In genomic region chr17:80291691-80292487, GRCh38 we compare ENCODE assay signal across 14 cellular contexts.
"Had no signal": no experiment of that assay in that cellular context is flagged by ENCODE, and none has a peak within 500 bp of the region (broad histone marks: within the 10 kb centered on the region; RNA-seq: fewer than 3 reads in every experiment).

No MANE protein-coding gene starts in this region.

- H3K9me3 Mint-ChIP-seq: activated T-helper 1 cell treated with anti-CD3 and anti-CD28 coated beads, Interleukin-12 subunit alpha, Interleukin-12 subunit beta, Interleukin-2, Interleukin-4 antibody, amounts not matched to agents 30 ng/mL and 10 ng/mL and 1 ng/mL, durations not matched to agents 14 hours and 24 hours and 36 hours; neural crest cell had no signal

- H3K4me3 Mint-ChIP-seq: activated T-helper 1 cell treated with anti-CD3 and anti-CD28 coated beads, Interleukin-12 subunit alpha, Interleukin-12 subunit beta, Interleukin-2, Interleukin-4 antibody, amounts not matched to agents 30 ng/mL and 10 ng/mL and 1 ng/mL, durations not matched to agents 14 hours and 24 hours and 36 hours; neural crest cell had no signal

- H3K9me3 ChIP-seq: ovary had no signal

- ATAC-seq: sciatic nerve had no signal

- H3K4me3 ChIP-seq: lung, ovary had no signal

- H3K36me3 ChIP-seq: ovary had no signal

- H3K27me3 ChIP-seq: ovary had no signal

- H3K27ac ChIP-seq: ovary had no signal

- H3K27ac Mint-ChIP-seq: activated T-helper 1 cell treated with anti-CD3 and anti-CD28 coated beads, Interleukin-12 subunit alpha, Interleukin-12 subunit beta, Interleukin-2, Interleukin-4 antibody, amounts not matched to agents 30 ng/mL and 10 ng/mL and 1 ng/mL, durations not matched to agents 14 hours and 24 hours and 36 hours had no signal

- DNase-seq: activated CD4-positive, alpha-beta T cell treated with anti-CD3 and anti-CD28 coated beads for 1 hour; activated CD4-positive, alpha-beta T cell treated with anti-CD3 and anti-CD28 coated beads, Interleukin-2, amount 50 U/mL, for 4 hours; activated naive CD4-positive, alpha-beta T cell treated with Interleukin-2 at 50 U/mL for 16 hours; amniotic stem cell; effector CD4-positive, alpha-beta T cell; foreskin melanocyte; midbrain; ovary; stimulated activated CD4-positive, alpha-beta T cell treated with anti-CD3 and anti-CD28 coated beads, Interleukin-1b, Interleukin-23, amount 100 ng/mL, for 48 hours; T1000 had no signal
